Comparison of ENCODE assay signal across 16 cellular contexts in the genomic region with DNA sequence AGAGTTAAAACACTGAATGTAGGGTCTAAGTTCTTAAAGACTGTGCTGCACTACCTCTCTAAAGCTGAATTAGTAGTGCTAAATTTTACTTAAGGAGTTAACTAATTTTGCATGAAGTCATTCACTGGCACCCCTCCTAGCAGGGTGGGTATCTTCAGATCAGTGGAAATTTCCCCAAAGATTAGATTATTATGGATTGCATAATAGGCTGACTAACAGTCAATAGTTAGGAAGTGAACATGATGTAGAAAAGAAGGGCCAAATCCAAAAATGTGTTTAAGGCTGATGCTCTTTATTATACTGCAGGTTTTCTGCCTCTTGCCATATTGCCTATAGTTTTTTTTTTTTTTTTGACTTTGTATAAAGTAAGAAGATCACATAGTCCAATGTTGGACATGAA. TPM values are rescaled to one million over a fixed set of nuclear protein-coding genes. Genes with fewer than 3 reads are reported as not detected.
DNase-seq lines count a peak whose midpoint lies in the region; ATAC-seq, FAIRE-seq and TF ChIP-seq lines count a peak whose summit lies in the region.
"Had no signal": no experiment of that assay in that cellular context is flagged by ENCODE, and none has a peak within 500 bp of the region (broad histone marks: within the 10 kb centered on the region; RNA-seq: fewer than 3 reads in every experiment).

No MANE protein-coding gene starts in this region.

- peaks cover 100% of the 10 kb centered on the region for H3K79me2 ChIP-seq in astrocyte (ENCODE audit: insufficient read depth, low read length)

- H3K9ac ChIP-seq in astrocyte (ENCODE audit: low read length) = no peak overlapping the region

- H3K27me3 ChIP-seq in astrocyte (ENCODE audit: insufficient read depth, low read length) (no peaks in the 10 kb centered on the region), left ventricle myocardium inferior (ENCODE audit: low read depth) (no peaks in the 10 kb centered on the region), aorta (ENCODE audit: control insufficient read depth in 1 of 2, insufficient read depth in 2 of 2, low read length in 1 of 2) (no peaks in the 10 kb centered on the region)
- H3K27me3 ChIP-seq: pancreas, transverse colon had no signal

- DNase-seq in activated naive CD8-positive, alpha-beta T cell treated with anti-CD3 and anti-CD28 coated beads, Interleukin-2, amount 50 U/mL, for 24 hours = no peak
- peak; percentile 48 for DNase-seq in astrocyte (ENCODE audit: low read depth)
- DNase-seq in left ventricle myocardium inferior = no peak
- DNase-seq in aorta = no peak
- DNase-seq in NCI-H1417 (lab: John Stamatoyannopoulos, UW) = no peak
- no peak for DNase-seq in cortex of kidney (lab: John Stamatoyannopoulos, UW)
- no peak for DNase-seq in ureter (ENCODE audit: low spot score)
- DNase-seq: activated CD4-positive, alpha-beta T cell treated with anti-CD3 and anti-CD28 coated beads, Interleukin-2, amount 50 U/mL, for 1 hour; DMS153; pancreas; PC-3; transverse colon had no signal

- H3K4me1 ChIP-seq in astrocyte (ENCODE audit: insufficient read depth, low read length) (peaks cover 3% of the 10 kb centered on the region), left ventricle myocardium inferior (peaks cover 100% of the 10 kb centered on the region), aorta (ENCODE audit: control insufficient read depth in 1 of 2, insufficient read depth in 2 of 2, low read length in 2 of 2) (peaks cover 0 to 2% of the 10 kb centered on the region in 2 donors)

- FAIRE-seq in astrocyte (lab: Jason Lieb, UNC) = no peak
- FAIRE-seq: A204.1, pancreas had no signal

- H3K36me3 ChIP-seq in astrocyte (ENCODE audit: insufficient read depth, low read length) = peaks cover 2% of the 10 kb centered on the region
- H3K36me3 ChIP-seq in left ventricle myocardium inferior = peaks cover 3% of the 10 kb centered on the region
- H3K36me3 ChIP-seq in aorta (ENCODE audit: control insufficient read depth in 1 of 2, insufficient read depth in 2 of 2, low read length in 1 of 2) = no peaks in the 10 kb centered on the region
- H3K36me3 ChIP-seq: pancreas had no signal

- H3K4me1 Mint-ChIP-seq in activated naive CD8-positive, alpha-beta T cell (ENCODE audit: low read depth) = peaks cover 86% of the 10 kb centered on the region
- H3K4me1 Mint-ChIP-seq in activated naive CD8-positive, alpha-beta T cell treated with anti-CD3 and anti-CD28 coated beads, Interleukin-2, amount 50 U/mL, for 24 hours = peaks cover 71% of the 10 kb centered on the region
- peaks cover 24% of the 10 kb centered on the region for H3K4me1 Mint-ChIP-seq in astrocyte (ENCODE audit: low read depth, unreplicated experiment)

- H4K20me1 ChIP-seq in astrocyte (ENCODE audit: insufficient read depth, low read length) = peaks cover 94% of the 10 kb centered on the region

- peak overlapping the region; percentile 47 for H3K4me3 Mint-ChIP-seq in activated naive CD8-positive, alpha-beta T cell
- H3K4me3 Mint-ChIP-seq in activated naive CD8-positive, alpha-beta T cell treated with anti-CD3 and anti-CD28 coated beads, Interleukin-2, amount 50 U/mL, for 24 hours = no peak overlapping the region
- no peak overlapping the region for H3K4me3 Mint-ChIP-seq in astrocyte (ENCODE audit: unreplicated experiment)
- H3K4me3 Mint-ChIP-seq: T-helper 1 cell treated with Interleukin-12 subunit alpha and Interleukin-12 subunit beta and Interleukin-4 antibody, amounts not matched to agents 30 μg/mL and 1 μg/mL, for 36 hours had no signal

- TF ChIP-seq CTCF in astrocyte (IDR thresholded peaks at IDR 0.05; ENCODE audit: insufficient read depth, low read depth, low read length) (no peak), left ventricle myocardium inferior (IDR thresholded peaks at IDR 0.05; ENCODE audit: borderline replicate concordance) (no peak)

- intact Hi-C loops in left ventricle myocardium inferior (cut with micrococcal nuclease) = no loop called here
- intact Hi-C loops in aorta (cut with DNase I) = loop anchor here in 1 of 2 donors (5.0 to 10.0 kb wide), 2 partner anchors 35 to 112 kb away; partner anchors contain the start of gene PAIP2B

- no peak overlapping the region for H3K4me2 ChIP-seq in astrocyte (ENCODE audit: low read length)

- H3K27me3 Mint-ChIP-seq in activated naive CD8-positive, alpha-beta T cell = no peaks in the 10 kb centered on the region
- H3K27me3 Mint-ChIP-seq in activated naive CD8-positive, alpha-beta T cell treated with anti-CD3 and anti-CD28 coated beads, Interleukin-2, amount 50 U/mL, for 24 hours = no peaks in the 10 kb centered on the region
- no peaks in the 10 kb centered on the region for H3K27me3 Mint-ChIP-seq in astrocyte (ENCODE audit: low read depth, unreplicated experiment)

- no peak overlapping the region for H3K27ac Mint-ChIP-seq in activated naive CD8-positive, alpha-beta T cell
- no peak overlapping the region for H3K27ac Mint-ChIP-seq in activated naive CD8-positive, alpha-beta T cell treated with anti-CD3 and anti-CD28 coated beads, Interleukin-2, amount 50 U/mL, for 24 hours
- H3K27ac Mint-ChIP-seq in astrocyte (ENCODE audit: unreplicated experiment) = no peak overlapping the region
- H3K27ac Mint-ChIP-seq: T-helper 1 cell treated with Interleukin-12 subunit alpha and Interleukin-12 subunit beta and Interleukin-4 antibody, amounts not matched to agents 30 μg/mL and 1 μg/mL, for 36 hours had no signal

- H3K9me3 ChIP-seq in astrocyte (ENCODE audit: insufficient read depth, low read depth, low read length) (no peaks in the 10 kb centered on the region), left ventricle myocardium inferior (replicated peaks) (no peaks in the 10 kb centered on the region), aorta (ENCODE audit: control insufficient read depth, low read length) (no peaks in the 10 kb centered on the region)
- H3K9me3 ChIP-seq: pancreas, transverse colon had no signal

- H3K9me3 Mint-ChIP-seq in activated naive CD8-positive, alpha-beta T cell (ENCODE audit: low read depth) = no peaks in the 10 kb centered on the region
- no peaks in the 10 kb centered on the region for H3K9me3 Mint-ChIP-seq in activated naive CD8-positive, alpha-beta T cell treated with anti-CD3 and anti-CD28 coated beads, Interleukin-2, amount 50 U/mL, for 24 hours
- no peaks in the 10 kb centered on the region for H3K9me3 Mint-ChIP-seq in astrocyte (ENCODE audit: unreplicated experiment)
- H3K9me3 Mint-ChIP-seq: T-helper 1 cell treated with Interleukin-12 subunit alpha and Interleukin-12 subunit beta and Interleukin-4 antibody, amounts not matched to agents 30 μg/mL and 1 μg/mL, for 36 hours had no signal

- H3K27ac ChIP-seq in astrocyte (ENCODE audit: low read depth, low read length) (no peak overlapping the region), left ventricle myocardium inferior (replicated peaks) (peak overlapping the region; percentile 47), aorta (ENCODE audit: low read depth in 1 of 2, low read length in 2 of 2) (no peak overlapping the region)
- H3K27ac ChIP-seq: epithelial cell of prostate, pancreas, transverse colon had no signal

- H3K36me3 Mint-ChIP-seq in activated naive CD8-positive, alpha-beta T cell = peaks cover 9% of the 10 kb centered on the region
- peaks cover 40% of the 10 kb centered on the region for H3K36me3 Mint-ChIP-seq in activated naive CD8-positive, alpha-beta T cell treated with anti-CD3 and anti-CD28 coated beads, Interleukin-2, amount 50 U/mL, for 24 hours (ENCODE audit: low read depth)
- H3K36me3 Mint-ChIP-seq in astrocyte (ENCODE audit: low read depth, unreplicated experiment) = no peaks in the 10 kb centered on the region

- ATAC-seq in activated naive CD8-positive, alpha-beta T cell treated with anti-CD3 and anti-CD28 coated beads, Interleukin-2, amount 50 U/mL, for 24 hours = no peak
- ATAC-seq in aorta (ENCODE audit: low FRiP score) = peak; percentile 75
- ATAC-seq: pancreas, PC-3 had no signal

- H3K4me3 ChIP-seq in astrocyte (ENCODE audit: insufficient read depth, low read depth, low read length) (no peak overlapping the region), left ventricle myocardium inferior (peak overlapping the region; percentile 31), aorta (ENCODE audit: low read length in 2 of 2) (no peak overlapping the region)
- H3K4me3 ChIP-seq: pancreas, transverse colon had no signal

- H2AFZ ChIP-seq in astrocyte (ENCODE audit: low read depth, low read length) = no peak overlapping the region

RNA-seq across cellular contexts. Expression of gene ZNF638, which starts 5.2 kb away (rescaled TPM):
- total RNA-seq in astrocyte = 87.1 and 91.7 TPM in 2 replicates
- 97.1 TPM for total RNA-seq in left ventricle myocardium inferior
- total RNA-seq in aorta = 100 to 1,000 TPM; 143 to 184 TPM
- polyA plus RNA-seq in aorta = 100 to 1,000 TPM in 1 of 2 donors, 10 to 100 TPM in 1; 23.8 to 110 TPM
- 209 TPM for total RNA-seq in ureter
